16 cellular contexts compared by ENCODE assay signal in genomic region chr3:187456268-187456667, GRCh38.
DNase-seq lines count a peak whose midpoint lies in the region; ATAC-seq and TF ChIP-seq lines count a peak whose summit lies in the region.
"Had no signal": no experiment of that assay in that cellular context is flagged by ENCODE, and none has a peak within 500 bp of the region (broad histone marks: within the 10 kb centered on the region; RNA-seq: fewer than 3 reads in every experiment).

No MANE protein-coding gene starts in this region.

- no peaks in the 10 kb centered on the region for H3K36me3 ChIP-seq in SJCRH30

- peaks cover 14% of the 10 kb centered on the region for H3K9me3 Mint-ChIP-seq in osteocyte (ENCODE audit: unreplicated experiment)

- no peaks in the 10 kb centered on the region for H3K4me1 ChIP-seq in SJCRH30
- H3K4me1 ChIP-seq: foreskin keratinocyte had no signal

- H3K36me3 Mint-ChIP-seq in osteocyte (ENCODE audit: unreplicated experiment): no peaks in the 10 kb centered on the region

- H3K4me3 Mint-ChIP-seq in osteocyte (ENCODE audit: unreplicated experiment): no peak overlapping the region
- H3K4me3 Mint-ChIP-seq: B cell had no signal

- no peaks in the 10 kb centered on the region for H3K27me3 ChIP-seq in SJCRH30
- H3K27me3 ChIP-seq: foreskin keratinocyte had no signal

- H3K9me3 ChIP-seq in SJCRH30 (replicated peaks): no peaks in the 10 kb centered on the region
- H3K9me3 ChIP-seq: SK-N-SH had no signal

- peaks cover 15% of the 10 kb centered on the region for H3K4me1 Mint-ChIP-seq in osteocyte (ENCODE audit: unreplicated experiment)
- H3K4me1 Mint-ChIP-seq: B cell had no signal

- no peak overlapping the region for H3K27ac Mint-ChIP-seq in osteocyte (ENCODE audit: unreplicated experiment)
- H3K27ac Mint-ChIP-seq: B cell had no signal

- DNase-seq in Ammon's horn (ENCODE audit: low spot score) (peak; percentile 67), SJCRH30 (peak; percentile 2 to 4), fibroblast of the aortic adventitia (ENCODE audit: low read depth) (peak; percentile 58), pons (ENCODE audit: low spot score) (peak; percentile 69), osteocyte (ENCODE audit: extremely low spot score, unreplicated experiment) (no peak)
- DNase-seq: activated CD4-positive, alpha-beta T cell treated with anti-CD3 and anti-CD28 coated beads for 1 hour; central memory CD4-positive, alpha-beta T cell; foreskin keratinocyte; NCI-H748 treated with DMSO at 0.1 percent for 48 hours; retina; SK-N-SH had no signal

- no peak overlapping the region for H3K27ac ChIP-seq in SJCRH30
- H3K27ac ChIP-seq: foreskin keratinocyte had no signal

- H3K27me3 Mint-ChIP-seq in osteocyte (ENCODE audit: unreplicated experiment): peaks cover 20% of the 10 kb centered on the region

- H3K4me3 ChIP-seq in SJCRH30: no peak overlapping the region
- no peak overlapping the region for H3K4me3 ChIP-seq in fibroblast of the aortic adventitia (ENCODE audit: low read depth, low read length)
- H3K4me3 ChIP-seq: lung had no signal

- ATAC-seq in GM18867 (IDR thresholded peaks at IDR 0.05; ENCODE audit: unreplicated experiment): no peak
- ATAC-seq in HG03354 (IDR thresholded peaks at IDR 0.05; ENCODE audit: poor library complexity, severe bottlenecking, unreplicated experiment): no peak
- no peak for ATAC-seq in GM18520 (IDR thresholded peaks at IDR 0.05; ENCODE audit: unreplicated experiment)
- ATAC-seq: foreskin keratinocyte had no signal

- TF ChIP-seq CTCF in fibroblast of the aortic adventitia (IDR thresholded peaks at IDR 0.05; ENCODE audit: insufficient read depth, low read length) (no peak), osteocyte (IDR thresholded peaks at IDR 0.05) (no peak)
